ENCODE assay signal across 19 cellular contexts in genomic region chr20:22698443-22698842, GRCh38.
A peak's percentile ranks its signal among the peaks of the same experiment; 100 is the strongest.
DNase-seq lines count a peak whose midpoint lies in the region; ATAC-seq, FAIRE-seq and TF ChIP-seq lines count a peak whose summit lies in the region.
"Had no signal": no experiment of that assay in that cellular context is flagged by ENCODE, and none has a peak within 500 bp of the region (broad histone marks: within the 10 kb centered on the region; RNA-seq: fewer than 3 reads in every experiment).

No MANE protein-coding gene starts in this region.

- H3K36me3 ChIP-seq in breast epithelium: no peaks in the 10 kb centered on the region
- no peaks in the 10 kb centered on the region for H3K36me3 ChIP-seq in bronchial epithelial cell (ENCODE audit: control insufficient read depth, insufficient read depth, low read length)
- H3K36me3 ChIP-seq in transverse colon: no peaks in the 10 kb centered on the region
- H3K36me3 ChIP-seq in H7 (replicated peaks; ENCODE audit: control insufficient read depth, insufficient read depth, low read length): no peaks in the 10 kb centered on the region
- no peaks in the 10 kb centered on the region for H3K36me3 ChIP-seq in left lung
- H3K36me3 ChIP-seq: SJSA1 had no signal

- H3K9me3 ChIP-seq in breast epithelium (peaks cover 0 to 5% of the 10 kb centered on the region in 2 donors), transverse colon (no peaks in the 10 kb centered on the region), left lung (no peaks in the 10 kb centered on the region)
- H3K9me3 ChIP-seq: SJSA1 had no signal

- no peaks in the 10 kb centered on the region for H3K27me3 Mint-ChIP-seq in MCF 10A (ENCODE audit: insufficient read depth, unreplicated experiment)
- H3K27me3 Mint-ChIP-seq: IgD-negative memory B cell had no signal

- no peak overlapping the region for H3K4me3 ChIP-seq in breast epithelium
- H3K4me3 ChIP-seq in bronchial epithelial cell (ENCODE audit: low read depth, low read length): no peak overlapping the region
- no peak overlapping the region for H3K4me3 ChIP-seq in fibroblast of pulmonary artery (replicated peaks; ENCODE audit: low read depth, low read length)
- H3K4me3 ChIP-seq in transverse colon: no peak overlapping the region
- no peak overlapping the region for H3K4me3 ChIP-seq in H7 (ENCODE audit: insufficient read depth, low read depth, low read length)
- no peak overlapping the region for H3K4me3 ChIP-seq in left lung
- H3K4me3 ChIP-seq: SJSA1 had no signal

- TF ChIP-seq CTCF in MCF 10A (IDR thresholded peaks at IDR 0.05; ENCODE audit: unreplicated experiment) (no peak), breast epithelium (IDR thresholded peaks at IDR 0.05) (no peak), bronchial epithelial cell (IDR thresholded peaks at IDR 0.05; ENCODE audit: insufficient read depth, low read length, severe bottlenecking) (no peak), fibroblast of pulmonary artery (IDR thresholded peaks at IDR 0.05; ENCODE audit: low read length, missing control alignments) (no peak), transverse colon (IDR thresholded peaks at IDR 0.05) (no peak), left lung (IDR thresholded peaks at IDR 0.05) (no peak)

- H3K4me1 Mint-ChIP-seq in MCF 10A (ENCODE audit: insufficient read depth, unreplicated experiment): peaks cover 20% of the 10 kb centered on the region
- H3K4me1 Mint-ChIP-seq: IgD-negative memory B cell had no signal

- FAIRE-seq in bronchial epithelial cell (lab: Jason Lieb, UNC): peak; percentile 66
- FAIRE-seq: GM18507 had no signal

- no peak overlapping the region for H3K27ac Mint-ChIP-seq in MCF 10A (ENCODE audit: low read depth, unreplicated experiment)
- H3K27ac Mint-ChIP-seq: IgD-negative memory B cell had no signal

- H3K9me3 Mint-ChIP-seq in MCF 10A (ENCODE audit: unreplicated experiment): peaks cover 16% of the 10 kb centered on the region

- H3K4me1 ChIP-seq in breast epithelium (no peaks in the 10 kb centered on the region), transverse colon (no peaks in the 10 kb centered on the region), left lung (no peaks in the 10 kb centered on the region)
- H3K4me1 ChIP-seq: SJSA1 had no signal

- no peaks in the 10 kb centered on the region for H3K36me3 Mint-ChIP-seq in MCF 10A (ENCODE audit: insufficient read depth, unreplicated experiment)
- H3K36me3 Mint-ChIP-seq: IgD-negative memory B cell had no signal

- ATAC-seq in left lung: no peak
- ATAC-seq: HCT116 had no signal

- H3K27me3 ChIP-seq in breast epithelium: no peaks in the 10 kb centered on the region
- no peaks in the 10 kb centered on the region for H3K27me3 ChIP-seq in bronchial epithelial cell (ENCODE audit: control insufficient read depth, insufficient read depth, low read length)
- H3K27me3 ChIP-seq in transverse colon: no peaks in the 10 kb centered on the region
- H3K27me3 ChIP-seq in H7 (ENCODE audit: control insufficient read depth, insufficient read depth, low read length): no peaks in the 10 kb centered on the region
- no peaks in the 10 kb centered on the region for H3K27me3 ChIP-seq in left lung
- H3K27me3 ChIP-seq: SJSA1 had no signal

- CTCF ChIA-PET in MCF 10A (lab: Yijun Ruan, JAX): interaction anchor here (1.0 to 24.5 kb wide), 4 partner anchors 358 to 537 kb away, joined by 3 to 549 read pairs (median 101); no protein-coding TSS in a partner anchor

- TF ChIP-seq POLR2A in breast epithelium (IDR thresholded peaks at IDR 0.05) (no peak), transverse colon (IDR thresholded peaks at IDR 0.05) (no peak)

- in situ Hi-C loops in transverse colon (cut with MboI; ENCODE audit: low pct_ligation_motif_present in 1 of 4, low pct_unique_long_range_greater_than_20kb in 1 of 4, low sequenced_read_pairs in 3 of 4): loop anchor here in 3 of 4 donors (10.0 to 25.0 kb wide), 4 partner anchors 539 to 914 kb away; partner anchors contain the start of gene CST9 (in 1 of the 3)

- H3K4me3 Mint-ChIP-seq in MCF 10A (ENCODE audit: unreplicated experiment): no peak overlapping the region
- H3K4me3 Mint-ChIP-seq: IgD-negative memory B cell had no signal

- H3K27ac ChIP-seq in breast epithelium (no peak overlapping the region), transverse colon (no peak overlapping the region), left lung (no peak overlapping the region)
- H3K27ac ChIP-seq: 22Rv1, C4-2B, SJSA1 had no signal

- TF ChIP-seq EP300 in transverse colon (IDR thresholded peaks at IDR 0.05; ENCODE audit: low read depth): no peak

- DNase-seq in MCF 10A (ENCODE audit: unreplicated experiment): peak; percentile 29
- DNase-seq in breast epithelium (ENCODE audit: low spot score in 2 of 2): no peak
- DNase-seq in bronchial epithelial cell (ENCODE audit: low read depth): peak; percentile 80
- peak; percentile 60 for DNase-seq in fibroblast of pulmonary artery (ENCODE audit: low read depth)
- no peak for DNase-seq in transverse colon
- no peak for DNase-seq in NCI-H345 treated with DMSO at 0.1 percent for 48 hours (lab: John Stamatoyannopoulos, UW; ENCODE audit: unreplicated experiment)
- no peak for DNase-seq in H7
- no peak for DNase-seq in left lung
- DNase-seq: GDM1, GOT3, NCI-H1048, NCI-H1417 treated with DMSO at 0.1 percent for 48 hours, NCI-H187 had no signal

- no TSS peak for BruUV-seq in MCF 10A (replicated peaks; lab: Mats Ljungman, UMichigan)

- WGBS in transverse colon (ENCODE audit: low coverage in 1 of 2), 2 donors: 65 to 73% methylated on average over 2 to 4 of the region's 4 CpGs

- POLR2A ChIA-PET in MCF 10A (lab: Yijun Ruan, JAX): interaction anchor here (0.6 to 0.9 kb wide), 3 partner anchors 77 to 334 kb away, joined by 3 to 4 read pairs (median 3); no protein-coding TSS in a partner anchor

- intact Hi-C loops in MCF 10A (cut with micrococcal nuclease) (no loop called here), breast epithelium (cut with DNase I; ENCODE audit: low total_unique reads) (no loop called here), transverse colon (cut with DNase I; ENCODE audit: low total_unique reads) (loop anchor here (10.0 kb wide), 1 partner anchor 546 kb away; no protein-coding TSS in a partner anchor), left lung (cut with DNase I) (loop anchor here in 1 of 2 donors (10.0 kb wide), 3 partner anchors 346 to 646 kb away; partner anchors contain the start of gene THBD)

Comparison
In these comparisons a context has a peak if more than half of its experiments do, and no peak if none do; other contexts are left out.
1. DNase-seq: peak in MCF 10A (single experiment), bronchial epithelial cell (single experiment) and fibroblast of pulmonary artery (single experiment); none in breast epithelium (0 of 2), transverse colon (single experiment), NCI-H345 treated with DMSO at 0.1 percent for 48 hours (single experiment), H7 (single experiment) and left lung (0 of 2).